1 cellular context compared by ENCODE assay signal in the genomic region with DNA sequence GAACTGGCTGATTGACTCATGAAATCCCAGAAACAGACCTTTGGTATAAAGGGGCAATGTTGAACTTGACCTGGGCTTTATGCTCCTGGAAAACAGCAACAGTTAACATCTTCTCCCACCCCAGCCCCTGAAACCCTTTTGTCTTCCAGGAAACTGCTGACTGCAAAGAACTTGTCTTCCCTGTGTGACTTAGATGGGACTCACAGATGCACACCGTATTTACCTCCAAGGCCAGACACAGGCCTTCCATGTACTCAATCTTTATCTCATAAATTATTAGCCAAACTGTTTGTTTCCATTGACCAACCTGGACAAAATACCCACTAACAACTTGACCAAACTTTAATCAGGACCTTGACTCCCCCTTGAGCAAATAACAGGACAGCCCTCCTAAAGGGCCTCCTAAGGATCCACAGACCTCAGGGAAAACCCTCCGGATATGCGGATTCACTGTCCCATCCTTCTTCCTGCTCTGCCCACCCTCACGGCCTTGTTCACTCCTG.
TF ChIP-seq lines count a peak whose summit lies in the region.

No MANE protein-coding gene starts in this region.

TF ChIP-seq in HepG2, 621 proteins besides CTCF, POLR2A, EP300 and RAD21 (continued from another document and continues in another):
- TF ChIP-seq, protein P1, sequence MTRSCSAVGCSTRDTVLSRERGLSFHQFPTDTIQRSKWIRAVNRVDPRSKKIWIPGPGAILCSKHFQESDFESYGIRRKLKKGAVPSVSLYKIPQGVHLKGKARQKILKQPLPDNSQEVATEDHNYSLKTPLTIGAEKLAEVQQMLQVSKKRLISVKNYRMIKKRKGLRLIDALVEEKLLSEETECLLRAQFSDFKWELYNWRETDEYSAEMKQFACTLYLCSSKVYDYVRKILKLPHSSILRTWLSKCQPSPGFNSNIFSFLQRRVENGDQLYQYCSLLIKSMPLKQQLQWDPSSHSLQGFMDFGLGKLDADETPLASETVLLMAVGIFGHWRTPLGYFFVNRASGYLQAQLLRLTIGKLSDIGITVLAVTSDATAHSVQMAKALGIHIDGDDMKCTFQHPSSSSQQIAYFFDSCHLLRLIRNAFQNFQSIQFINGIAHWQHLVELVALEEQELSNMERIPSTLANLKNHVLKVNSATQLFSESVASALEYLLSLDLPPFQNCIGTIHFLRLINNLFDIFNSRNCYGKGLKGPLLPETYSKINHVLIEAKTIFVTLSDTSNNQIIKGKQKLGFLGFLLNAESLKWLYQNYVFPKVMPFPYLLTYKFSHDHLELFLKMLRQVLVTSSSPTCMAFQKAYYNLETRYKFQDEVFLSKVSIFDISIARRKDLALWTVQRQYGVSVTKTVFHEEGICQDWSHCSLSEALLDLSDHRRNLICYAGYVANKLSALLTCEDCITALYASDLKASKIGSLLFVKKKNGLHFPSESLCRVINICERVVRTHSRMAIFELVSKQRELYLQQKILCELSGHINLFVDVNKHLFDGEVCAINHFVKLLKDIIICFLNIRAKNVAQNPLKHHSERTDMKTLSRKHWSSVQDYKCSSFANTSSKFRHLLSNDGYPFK (CRISPR knock-in tag; IDR thresholded peaks at IDR 0.05; ENCODE audit: borderline replicate concordance): no peak
- TF ChIP-seq NR2F6 (IDR thresholded peaks at IDR 0.05): no peak
- 0 out of 2 replicates have a peak, but pooled peaks have one; percentile 7 for TF ChIP-seq NR2F6 (CRISPR knock-in tag; IDR thresholded peaks at IDR 0.05)
- TF ChIP-seq TOPORS (CRISPR knock-in tag; IDR thresholded peaks at IDR 0.05): no peak
- TF ChIP-seq ZNF432 (CRISPR knock-in tag; IDR thresholded peaks at IDR 0.05; ENCODE audit: borderline replicate concordance): no peak
- TF ChIP-seq ZNF850 (CRISPR knock-in tag; conservative IDR thresholded peaks at IDR 0.05): no peak
- no peak for TF ChIP-seq HDAC6 (IDR thresholded peaks at IDR 0.05; ENCODE audit: low read depth, low read length)
- no peak for TF ChIP-seq KDM1A (CRISPR knock-in tag; IDR thresholded peaks at IDR 0.05)
- TF ChIP-seq JARID2 (CRISPR knock-in tag; IDR thresholded peaks at IDR 0.05; ENCODE audit: insufficient replicate concordance): no peak
- no peak for TF ChIP-seq ZNF253 (CRISPR knock-in tag; IDR thresholded peaks at IDR 0.05; ENCODE audit: borderline replicate concordance)
- TF ChIP-seq, protein P2, sequence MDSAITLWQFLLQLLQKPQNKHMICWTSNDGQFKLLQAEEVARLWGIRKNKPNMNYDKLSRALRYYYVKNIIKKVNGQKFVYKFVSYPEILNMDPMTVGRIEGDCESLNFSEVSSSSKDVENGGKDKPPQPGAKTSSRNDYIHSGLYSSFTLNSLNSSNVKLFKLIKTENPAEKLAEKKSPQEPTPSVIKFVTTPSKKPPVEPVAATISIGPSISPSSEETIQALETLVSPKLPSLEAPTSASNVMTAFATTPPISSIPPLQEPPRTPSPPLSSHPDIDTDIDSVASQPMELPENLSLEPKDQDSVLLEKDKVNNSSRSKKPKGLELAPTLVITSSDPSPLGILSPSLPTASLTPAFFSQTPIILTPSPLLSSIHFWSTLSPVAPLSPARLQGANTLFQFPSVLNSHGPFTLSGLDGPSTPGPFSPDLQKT (CRISPR knock-in tag; IDR thresholded peaks at IDR 0.05; ENCODE audit: borderline replicate concordance): no peak
- peak; percentile 12; the same call in 1 of the 2 replicates for TF ChIP-seq STAG1 (CRISPR knock-in tag; IDR thresholded peaks at IDR 0.05)
- TF ChIP-seq ZFYVE20 (CRISPR knock-in tag; IDR thresholded peaks at IDR 0.05; ENCODE audit: borderline replicate concordance, low read depth): no peak
- TF ChIP-seq MYNN (CRISPR knock-in tag; IDR thresholded peaks at IDR 0.05; ENCODE audit: low read depth): no peak
- TF ChIP-seq, protein P3, sequence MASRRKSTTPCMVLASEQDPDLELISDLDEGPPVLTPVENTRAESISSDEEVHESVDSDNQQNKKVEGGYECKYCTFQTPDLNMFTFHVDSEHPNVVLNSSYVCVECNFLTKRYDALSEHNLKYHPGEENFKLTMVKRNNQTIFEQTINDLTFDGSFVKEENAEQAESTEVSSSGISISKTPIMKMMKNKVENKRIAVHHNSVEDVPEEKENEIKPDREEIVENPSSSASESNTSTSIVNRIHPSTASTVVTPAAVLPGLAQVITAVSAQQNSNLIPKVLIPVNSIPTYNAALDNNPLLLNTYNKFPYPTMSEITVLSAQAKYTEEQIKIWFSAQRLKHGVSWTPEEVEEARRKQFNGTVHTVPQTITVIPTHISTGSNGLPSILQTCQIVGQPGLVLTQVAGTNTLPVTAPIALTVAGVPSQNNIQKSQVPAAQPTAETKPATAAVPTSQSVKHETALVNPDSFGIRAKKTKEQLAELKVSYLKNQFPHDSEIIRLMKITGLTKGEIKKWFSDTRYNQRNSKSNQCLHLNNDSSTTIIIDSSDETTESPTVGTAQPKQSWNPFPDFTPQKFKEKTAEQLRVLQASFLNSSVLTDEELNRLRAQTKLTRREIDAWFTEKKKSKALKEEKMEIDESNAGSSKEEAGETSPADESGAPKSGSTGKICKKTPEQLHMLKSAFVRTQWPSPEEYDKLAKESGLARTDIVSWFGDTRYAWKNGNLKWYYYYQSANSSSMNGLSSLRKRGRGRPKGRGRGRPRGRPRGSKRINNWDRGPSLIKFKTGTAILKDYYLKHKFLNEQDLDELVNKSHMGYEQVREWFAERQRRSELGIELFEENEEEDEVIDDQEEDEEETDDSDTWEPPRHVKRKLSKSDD (CRISPR knock-in tag; IDR thresholded peaks at IDR 0.05; ENCODE audit: low read depth): no peak
- TF ChIP-seq ZNF430 (CRISPR knock-in tag; IDR thresholded peaks at IDR 0.05): no peak
- no peak for TF ChIP-seq ZNF12 (CRISPR knock-in tag; IDR thresholded peaks at IDR 0.05)
- TF ChIP-seq ZNF121 (CRISPR knock-in tag; IDR thresholded peaks at IDR 0.05): no peak
- no peak for TF ChIP-seq SCMH1 (CRISPR knock-in tag; IDR thresholded peaks at IDR 0.05; ENCODE audit: borderline replicate concordance)
- TF ChIP-seq, protein P4, sequence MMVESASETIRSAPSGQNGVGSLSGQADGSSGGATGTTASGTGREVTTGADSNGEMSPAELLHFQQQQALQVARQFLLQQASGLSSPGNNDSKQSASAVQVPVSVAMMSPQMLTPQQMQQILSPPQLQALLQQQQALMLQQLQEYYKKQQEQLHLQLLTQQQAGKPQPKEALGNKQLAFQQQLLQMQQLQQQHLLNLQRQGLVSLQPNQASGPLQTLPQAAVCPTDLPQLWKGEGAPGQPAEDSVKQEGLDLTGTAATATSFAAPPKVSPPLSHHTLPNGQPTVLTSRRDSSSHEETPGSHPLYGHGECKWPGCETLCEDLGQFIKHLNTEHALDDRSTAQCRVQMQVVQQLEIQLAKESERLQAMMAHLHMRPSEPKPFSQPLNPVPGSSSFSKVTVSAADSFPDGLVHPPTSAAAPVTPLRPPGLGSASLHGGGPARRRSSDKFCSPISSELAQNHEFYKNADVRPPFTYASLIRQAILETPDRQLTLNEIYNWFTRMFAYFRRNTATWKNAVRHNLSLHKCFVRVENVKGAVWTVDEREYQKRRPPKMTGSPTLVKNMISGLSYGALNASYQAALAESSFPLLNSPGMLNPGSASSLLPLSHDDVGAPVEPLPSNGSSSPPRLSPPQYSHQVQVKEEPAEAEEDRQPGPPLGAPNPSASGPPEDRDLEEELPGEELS (CRISPR knock-in tag; IDR thresholded peaks at IDR 0.05): peak; percentile 73; the same call in 1 of the 2 replicates
- no peak for TF ChIP-seq ZNF501 (CRISPR knock-in tag; IDR thresholded peaks at IDR 0.05)
- TF ChIP-seq, protein P5, sequence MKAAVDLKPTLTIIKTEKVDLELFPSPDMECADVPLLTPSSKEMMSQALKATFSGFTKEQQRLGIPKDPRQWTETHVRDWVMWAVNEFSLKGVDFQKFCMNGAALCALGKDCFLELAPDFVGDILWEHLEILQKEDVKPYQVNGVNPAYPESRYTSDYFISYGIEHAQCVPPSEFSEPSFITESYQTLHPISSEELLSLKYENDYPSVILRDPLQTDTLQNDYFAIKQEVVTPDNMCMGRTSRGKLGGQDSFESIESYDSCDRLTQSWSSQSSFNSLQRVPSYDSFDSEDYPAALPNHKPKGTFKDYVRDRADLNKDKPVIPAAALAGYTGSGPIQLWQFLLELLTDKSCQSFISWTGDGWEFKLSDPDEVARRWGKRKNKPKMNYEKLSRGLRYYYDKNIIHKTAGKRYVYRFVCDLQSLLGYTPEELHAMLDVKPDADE (CRISPR knock-in tag; IDR thresholded peaks at IDR 0.05): no peak
- TF ChIP-seq, protein P6, sequence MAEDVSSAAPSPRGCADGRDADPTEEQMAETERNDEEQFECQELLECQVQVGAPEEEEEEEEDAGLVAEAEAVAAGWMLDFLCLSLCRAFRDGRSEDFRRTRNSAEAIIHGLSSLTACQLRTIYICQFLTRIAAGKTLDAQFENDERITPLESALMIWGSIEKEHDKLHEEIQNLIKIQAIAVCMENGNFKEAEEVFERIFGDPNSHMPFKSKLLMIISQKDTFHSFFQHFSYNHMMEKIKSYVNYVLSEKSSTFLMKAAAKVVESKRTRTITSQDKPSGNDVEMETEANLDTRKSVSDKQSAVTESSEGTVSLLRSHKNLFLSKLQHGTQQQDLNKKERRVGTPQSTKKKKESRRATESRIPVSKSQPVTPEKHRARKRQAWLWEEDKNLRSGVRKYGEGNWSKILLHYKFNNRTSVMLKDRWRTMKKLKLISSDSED (CRISPR knock-in tag; IDR thresholded peaks at IDR 0.05): no peak
- TF ChIP-seq NFE2L1 (CRISPR knock-in tag; IDR thresholded peaks at IDR 0.05; ENCODE audit: borderline replicate concordance): no peak
- TF ChIP-seq JUNB (CRISPR knock-in tag; IDR thresholded peaks at IDR 0.05; ENCODE audit: borderline replicate concordance): no peak
- TF ChIP-seq ZNF616 (CRISPR knock-in tag; IDR thresholded peaks at IDR 0.05; ENCODE audit: low read depth): no peak
- no peak for TF ChIP-seq GTF3A (CRISPR knock-in tag; conservative IDR thresholded peaks at IDR 0.05)
- TF ChIP-seq ZNF282 (IDR thresholded peaks at IDR 0.05; ENCODE audit: partially characterized antibody): no peak
- TF ChIP-seq MAZ (IDR thresholded peaks at IDR 0.05; ENCODE audit: borderline replicate concordance, low read depth, low read length): no peak
- no peak for TF ChIP-seq MAZ (CRISPR knock-in tag; IDR thresholded peaks at IDR 0.05; ENCODE audit: low read depth)
- TF ChIP-seq CHCHD3 (CRISPR knock-in tag; IDR thresholded peaks at IDR 0.05): no peak
- TF ChIP-seq ZNF724P (CRISPR knock-in tag; IDR thresholded peaks at IDR 0.05; ENCODE audit: borderline replicate concordance): no peak
- TF ChIP-seq ZNF589 (CRISPR knock-in tag; conservative IDR thresholded peaks at IDR 0.05): no peak
- no peak for TF ChIP-seq ATRX (CRISPR knock-in tag; IDR thresholded peaks at IDR 0.05; ENCODE audit: borderline replicate concordance)
- TF ChIP-seq NR2F1 (CRISPR knock-in tag; IDR thresholded peaks at IDR 0.05): no peak
- TF ChIP-seq, protein P7, sequence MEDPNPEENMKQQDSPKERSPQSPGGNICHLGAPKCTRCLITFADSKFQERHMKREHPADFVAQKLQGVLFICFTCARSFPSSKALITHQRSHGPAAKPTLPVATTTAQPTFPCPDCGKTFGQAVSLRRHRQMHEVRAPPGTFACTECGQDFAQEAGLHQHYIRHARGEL (CRISPR knock-in tag; IDR thresholded peaks at IDR 0.05): no peak
- TF ChIP-seq ZNF839 (CRISPR knock-in tag; IDR thresholded peaks at IDR 0.05; ENCODE audit: borderline replicate concordance): no peak
- TF ChIP-seq ZNF558 (CRISPR knock-in tag; IDR thresholded peaks at IDR 0.05; ENCODE audit: borderline replicate concordance): no peak
- TF ChIP-seq, protein P8, sequence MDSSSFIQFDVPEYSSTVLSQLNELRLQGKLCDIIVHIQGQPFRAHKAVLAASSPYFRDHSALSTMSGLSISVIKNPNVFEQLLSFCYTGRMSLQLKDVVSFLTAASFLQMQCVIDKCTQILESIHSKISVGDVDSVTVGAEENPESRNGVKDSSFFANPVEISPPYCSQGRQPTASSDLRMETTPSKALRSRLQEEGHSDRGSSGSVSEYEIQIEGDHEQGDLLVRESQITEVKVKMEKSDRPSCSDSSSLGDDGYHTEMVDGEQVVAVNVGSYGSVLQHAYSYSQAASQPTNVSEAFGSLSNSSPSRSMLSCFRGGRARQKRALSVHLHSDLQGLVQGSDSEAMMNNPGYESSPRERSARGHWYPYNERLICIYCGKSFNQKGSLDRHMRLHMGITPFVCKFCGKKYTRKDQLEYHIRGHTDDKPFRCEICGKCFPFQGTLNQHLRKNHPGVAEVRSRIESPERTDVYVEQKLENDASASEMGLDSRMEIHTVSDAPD (CRISPR knock-in tag; IDR thresholded peaks at IDR 0.05): no peak
- no peak for TF ChIP-seq ZBTB21 (CRISPR knock-in tag; IDR thresholded peaks at IDR 0.05)
- no peak for TF ChIP-seq ZNF260 (CRISPR knock-in tag; IDR thresholded peaks at IDR 0.05; ENCODE audit: borderline replicate concordance, low read depth)
- 0 out of 2 replicates have a peak, but pooled peaks have one; percentile 38 for TF ChIP-seq GATAD2A (CRISPR knock-in tag; IDR thresholded peaks at IDR 0.05)
- TF ChIP-seq ZFAT (CRISPR knock-in tag; conservative IDR thresholded peaks at IDR 0.05): no peak
- TF ChIP-seq NR1H2 (CRISPR knock-in tag; IDR thresholded peaks at IDR 0.05; ENCODE audit: borderline replicate concordance, low read depth): no peak
- no peak for TF ChIP-seq GFI1 (CRISPR knock-in tag; IDR thresholded peaks at IDR 0.05; ENCODE audit: borderline replicate concordance)
- TF ChIP-seq FOSL2 (CRISPR knock-in tag; IDR thresholded peaks at IDR 0.05): peak; percentile 3; the same call in 1 of the 2 replicates
- TF ChIP-seq, protein P9, sequence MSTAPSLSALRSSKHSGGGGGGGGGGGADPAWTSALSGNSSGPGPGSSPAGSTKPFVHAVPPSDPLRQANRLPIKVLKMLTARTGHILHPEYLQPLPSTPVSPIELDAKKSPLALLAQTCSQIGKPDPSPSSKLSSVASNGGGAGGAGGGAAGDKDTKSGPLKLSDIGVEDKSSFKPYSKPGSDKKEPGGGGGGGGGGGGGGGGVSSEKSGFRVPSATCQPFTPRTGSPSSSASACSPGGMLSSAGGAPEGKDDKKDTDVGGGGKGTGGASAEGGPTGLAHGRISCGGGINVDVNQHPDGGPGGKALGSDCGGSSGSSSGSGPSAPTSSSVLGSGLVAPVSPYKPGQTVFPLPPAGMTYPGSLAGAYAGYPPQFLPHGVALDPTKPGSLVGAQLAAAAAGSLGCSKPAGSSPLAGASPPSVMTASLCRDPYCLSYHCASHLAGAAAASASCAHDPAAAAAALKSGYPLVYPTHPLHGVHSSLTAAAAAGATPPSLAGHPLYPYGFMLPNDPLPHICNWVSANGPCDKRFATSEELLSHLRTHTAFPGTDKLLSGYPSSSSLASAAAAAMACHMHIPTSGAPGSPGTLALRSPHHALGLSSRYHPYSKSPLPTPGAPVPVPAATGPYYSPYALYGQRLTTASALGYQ (CRISPR knock-in tag; IDR thresholded peaks at IDR 0.05): 0 out of 2 replicates have a peak, but pooled peaks have one; percentile 36
- no peak for TF ChIP-seq AKAP8 (CRISPR knock-in tag; IDR thresholded peaks at IDR 0.05)
- TF ChIP-seq RELA (CRISPR knock-in tag; IDR thresholded peaks at IDR 0.05): no peak
- TF ChIP-seq, protein P10, sequence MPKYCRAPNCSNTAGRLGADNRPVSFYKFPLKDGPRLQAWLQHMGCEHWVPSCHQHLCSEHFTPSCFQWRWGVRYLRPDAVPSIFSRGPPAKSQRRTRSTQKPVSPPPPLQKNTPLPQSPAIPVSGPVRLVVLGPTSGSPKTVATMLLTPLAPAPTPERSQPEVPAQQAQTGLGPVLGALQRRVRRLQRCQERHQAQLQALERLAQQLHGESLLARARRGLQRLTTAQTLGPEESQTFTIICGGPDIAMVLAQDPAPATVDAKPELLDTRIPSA (CRISPR knock-in tag; IDR thresholded peaks at IDR 0.05; ENCODE audit: borderline replicate concordance): no peak
- no peak for TF ChIP-seq KAT7 (CRISPR knock-in tag; IDR thresholded peaks at IDR 0.05; ENCODE audit: borderline replicate concordance)
- no peak for TF ChIP-seq SOX13 (IDR thresholded peaks at IDR 0.05)
- peak in 1 of 2 experiments; percentile 44; a peak in 1 of 4 replicates for TF ChIP-seq SOX13 (CRISPR knock-in tag; conservative IDR thresholded peaks at IDR 0.05 in 1 of 2, IDR thresholded peaks at IDR 0.05 in 1 of 2)
